In the genomic region with DNA sequence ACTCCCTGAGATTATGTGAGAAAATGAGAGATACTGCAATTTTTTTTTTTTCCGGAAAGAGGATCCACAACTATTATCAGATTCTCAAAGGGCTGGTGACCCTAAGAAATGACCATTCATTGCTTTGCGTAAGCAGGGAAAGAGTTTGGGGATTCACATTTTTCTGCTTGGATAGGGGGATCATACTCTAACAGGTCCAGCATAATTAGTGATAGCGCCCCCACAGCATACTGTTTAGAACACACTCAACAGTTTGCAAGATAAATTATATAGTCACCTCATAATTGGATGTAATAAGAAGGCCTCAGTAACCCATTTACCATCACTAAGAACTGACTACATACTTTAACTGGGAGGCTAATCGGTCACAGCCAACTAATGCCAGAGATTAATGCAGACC, we compare ENCODE assay signal across 3 cellular contexts.
TF ChIP-seq lines count a peak whose summit lies in the region.

No MANE protein-coding gene starts in this region.

TF ChIP-seq in SK-N-SH, 30 proteins besides CTCF, POLR2A, EP300 and RAD21:
- no peak for TF ChIP-seq EZH2phosphoT487 (IDR thresholded peaks at IDR 0.05; ENCODE audit: borderline replicate concordance, low read depth)
- no peak for TF ChIP-seq SMC3 (IDR thresholded peaks at IDR 0.05; ENCODE audit: low read depth, low read length)
- TF ChIP-seq, protein P1, sequence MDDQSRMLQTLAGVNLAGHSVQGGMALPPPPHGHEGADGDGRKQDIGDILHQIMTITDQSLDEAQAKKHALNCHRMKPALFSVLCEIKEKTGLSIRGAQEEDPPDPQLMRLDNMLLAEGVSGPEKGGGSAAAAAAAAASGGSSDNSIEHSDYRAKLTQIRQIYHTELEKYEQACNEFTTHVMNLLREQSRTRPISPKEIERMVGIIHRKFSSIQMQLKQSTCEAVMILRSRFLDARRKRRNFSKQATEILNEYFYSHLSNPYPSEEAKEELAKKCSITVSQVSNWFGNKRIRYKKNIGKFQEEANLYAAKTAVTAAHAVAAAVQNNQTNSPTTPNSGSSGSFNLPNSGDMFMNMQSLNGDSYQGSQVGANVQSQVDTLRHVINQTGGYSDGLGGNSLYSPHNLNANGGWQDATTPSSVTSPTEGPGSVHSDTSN (IDR thresholded peaks at IDR 0.05) = no peak
- TF ChIP-seq, protein P2, sequence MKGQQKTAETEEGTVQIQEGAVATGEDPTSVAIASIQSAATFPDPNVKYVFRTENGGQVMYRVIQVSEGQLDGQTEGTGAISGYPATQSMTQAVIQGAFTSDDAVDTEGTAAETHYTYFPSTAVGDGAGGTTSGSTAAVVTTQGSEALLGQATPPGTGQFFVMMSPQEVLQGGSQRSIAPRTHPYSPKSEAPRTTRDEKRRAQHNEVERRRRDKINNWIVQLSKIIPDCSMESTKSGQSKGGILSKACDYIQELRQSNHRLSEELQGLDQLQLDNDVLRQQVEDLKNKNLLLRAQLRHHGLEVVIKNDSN (IDR thresholded peaks at IDR 0.05; ENCODE audit: borderline replicate concordance, low read depth) = no peak
- no peak for TF ChIP-seq JUND (IDR thresholded peaks at IDR 0.05)
- no peak for TF ChIP-seq MXI1 (IDR thresholded peaks at IDR 0.05; ENCODE audit: low read depth, low read length)
- TF ChIP-seq TEAD4 (IDR thresholded peaks at IDR 0.05; ENCODE audit: borderline replicate concordance, insufficient read depth) = no peak
- no peak for TF ChIP-seq GATA2 (CRISPR knock-in tag; IDR thresholded peaks at IDR 0.05)
- TF ChIP-seq NRF1 (IDR thresholded peaks at IDR 0.05; ENCODE audit: low read depth, low read length) = no peak

TF ChIP-seq in SK-N-SH treated with all-trans-retinoic acid at 6 μM for 48 hours, 23 proteins besides CTCF, POLR2A, EP300 and RAD21:
- TF ChIP-seq ZNF70 (CRISPR knock-in tag; IDR thresholded peaks at IDR 0.05) (no peak), ESRRG (CRISPR knock-in tag; IDR thresholded peaks at IDR 0.05) (no peak), OSR1 (CRISPR knock-in tag; IDR thresholded peaks at IDR 0.05) (no peak), ZFP30 (CRISPR knock-in tag; IDR thresholded peaks at IDR 0.05) (no peak), TCF4 (CRISPR knock-in tag; IDR thresholded peaks at IDR 0.05; ENCODE audit: borderline replicate concordance) (no peak), GLIS3 (CRISPR knock-in tag; IDR thresholded peaks at IDR 0.05) (no peak), TOX (CRISPR knock-in tag; IDR thresholded peaks at IDR 0.05; ENCODE audit: borderline replicate concordance) (no peak), SNAI2 (CRISPR knock-in tag; IDR thresholded peaks at IDR 0.05) (no peak), PPARA (CRISPR knock-in tag; IDR thresholded peaks at IDR 0.05; ENCODE audit: borderline replicate concordance) (no peak), BACH2 (CRISPR knock-in tag; IDR thresholded peaks at IDR 0.05; ENCODE audit: borderline replicate concordance) (no peak), ZNF8 (CRISPR knock-in tag; IDR thresholded peaks at IDR 0.05) (no peak)
- TF ChIP-seq, protein P3, sequence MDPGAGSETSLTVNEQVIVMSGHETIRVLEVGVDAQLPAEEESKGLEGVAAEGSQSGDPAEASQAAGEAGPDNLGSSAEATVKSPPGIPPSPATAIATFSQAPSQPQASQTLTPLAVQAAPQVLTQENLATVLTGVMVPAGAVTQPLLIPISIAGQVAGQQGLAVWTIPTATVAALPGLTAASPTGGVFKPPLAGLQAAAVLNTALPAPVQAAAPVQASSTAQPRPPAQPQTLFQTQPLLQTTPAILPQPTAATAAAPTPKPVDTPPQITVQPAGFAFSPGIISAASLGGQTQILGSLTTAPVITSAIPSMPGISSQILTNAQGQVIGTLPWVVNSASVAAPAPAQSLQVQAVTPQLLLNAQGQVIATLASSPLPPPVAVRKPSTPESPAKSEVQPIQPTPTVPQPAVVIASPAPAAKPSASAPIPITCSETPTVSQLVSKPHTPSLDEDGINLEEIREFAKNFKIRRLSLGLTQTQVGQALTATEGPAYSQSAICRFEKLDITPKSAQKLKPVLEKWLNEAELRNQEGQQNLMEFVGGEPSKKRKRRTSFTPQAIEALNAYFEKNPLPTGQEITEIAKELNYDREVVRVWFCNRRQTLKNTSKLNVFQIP (CRISPR knock-in tag; IDR thresholded peaks at IDR 0.05; ENCODE audit: borderline replicate concordance, low read depth) = no peak
- TF ChIP-seq, protein P4, sequence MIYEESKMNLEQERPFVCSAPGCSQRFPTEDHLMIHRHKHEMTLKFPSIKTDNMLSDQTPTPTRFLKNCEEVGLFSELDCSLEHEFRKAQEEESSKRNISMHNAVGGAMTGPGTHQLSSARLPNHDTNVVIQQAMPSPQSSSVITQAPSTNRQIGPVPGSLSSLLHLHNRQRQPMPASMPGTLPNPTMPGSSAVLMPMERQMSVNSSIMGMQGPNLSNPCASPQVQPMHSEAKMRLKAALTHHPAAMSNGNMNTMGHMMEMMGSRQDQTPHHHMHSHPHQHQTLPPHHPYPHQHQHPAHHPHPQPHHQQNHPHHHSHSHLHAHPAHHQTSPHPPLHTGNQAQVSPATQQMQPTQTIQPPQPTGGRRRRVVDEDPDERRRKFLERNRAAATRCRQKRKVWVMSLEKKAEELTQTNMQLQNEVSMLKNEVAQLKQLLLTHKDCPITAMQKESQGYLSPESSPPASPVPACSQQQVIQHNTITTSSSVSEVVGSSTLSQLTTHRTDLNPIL (CRISPR knock-in tag; IDR thresholded peaks at IDR 0.05; ENCODE audit: low read depth) = no peak
- TF ChIP-seq, protein P5, sequence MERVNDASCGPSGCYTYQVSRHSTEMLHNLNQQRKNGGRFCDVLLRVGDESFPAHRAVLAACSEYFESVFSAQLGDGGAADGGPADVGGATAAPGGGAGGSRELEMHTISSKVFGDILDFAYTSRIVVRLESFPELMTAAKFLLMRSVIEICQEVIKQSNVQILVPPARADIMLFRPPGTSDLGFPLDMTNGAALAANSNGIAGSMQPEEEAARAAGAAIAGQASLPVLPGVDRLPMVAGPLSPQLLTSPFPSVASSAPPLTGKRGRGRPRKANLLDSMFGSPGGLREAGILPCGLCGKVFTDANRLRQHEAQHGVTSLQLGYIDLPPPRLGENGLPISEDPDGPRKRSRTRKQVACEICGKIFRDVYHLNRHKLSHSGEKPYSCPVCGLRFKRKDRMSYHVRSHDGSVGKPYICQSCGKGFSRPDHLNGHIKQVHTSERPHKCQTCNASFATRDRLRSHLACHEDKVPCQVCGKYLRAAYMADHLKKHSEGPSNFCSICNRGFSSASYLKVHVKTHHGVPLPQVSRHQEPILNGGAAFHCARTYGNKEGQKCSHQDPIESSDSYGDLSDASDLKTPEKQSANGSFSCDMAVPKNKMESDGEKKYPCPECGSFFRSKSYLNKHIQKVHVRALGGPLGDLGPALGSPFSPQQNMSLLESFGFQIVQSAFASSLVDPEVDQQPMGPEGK (CRISPR knock-in tag; IDR thresholded peaks at IDR 0.05; ENCODE audit: borderline replicate concordance) = no peak

TF ChIP-seq in H1, 55 proteins besides CTCF, POLR2A, EP300 and RAD21:
- no peak for TF ChIP-seq BRCA1 (IDR thresholded peaks at IDR 0.05; ENCODE audit: low read depth, low read length)
- no peak for TF ChIP-seq SAP30 (IDR thresholded peaks at IDR 0.05; ENCODE audit: insufficient read depth, insufficient replicate concordance, low read length)
- no peak for TF ChIP-seq ZNF274 (IDR thresholded peaks at IDR 0.05; ENCODE audit: borderline replicate concordance, extremely low read depth, low read length)
- TF ChIP-seq CTBP2 (IDR thresholded peaks at IDR 0.05; ENCODE audit: borderline replicate concordance, insufficient read depth, insufficient read length, low read length) = no peak
- TF ChIP-seq TCF12 (IDR thresholded peaks at IDR 0.05; ENCODE audit: low read depth, low read length) = no peak
- no peak for TF ChIP-seq SP4 (IDR thresholded peaks at IDR 0.05; ENCODE audit: low read length)
- TF ChIP-seq, protein P6, sequence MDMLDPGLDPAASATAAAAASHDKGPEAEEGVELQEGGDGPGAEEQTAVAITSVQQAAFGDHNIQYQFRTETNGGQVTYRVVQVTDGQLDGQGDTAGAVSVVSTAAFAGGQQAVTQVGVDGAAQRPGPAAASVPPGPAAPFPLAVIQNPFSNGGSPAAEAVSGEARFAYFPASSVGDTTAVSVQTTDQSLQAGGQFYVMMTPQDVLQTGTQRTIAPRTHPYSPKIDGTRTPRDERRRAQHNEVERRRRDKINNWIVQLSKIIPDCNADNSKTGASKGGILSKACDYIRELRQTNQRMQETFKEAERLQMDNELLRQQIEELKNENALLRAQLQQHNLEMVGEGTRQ (IDR thresholded peaks at IDR 0.05; ENCODE audit: low read length) = no peak
- no peak for TF ChIP-seq HDAC6 (IDR thresholded peaks at IDR 0.05; ENCODE audit: low read depth, low read length)
